In the genomic region with DNA sequence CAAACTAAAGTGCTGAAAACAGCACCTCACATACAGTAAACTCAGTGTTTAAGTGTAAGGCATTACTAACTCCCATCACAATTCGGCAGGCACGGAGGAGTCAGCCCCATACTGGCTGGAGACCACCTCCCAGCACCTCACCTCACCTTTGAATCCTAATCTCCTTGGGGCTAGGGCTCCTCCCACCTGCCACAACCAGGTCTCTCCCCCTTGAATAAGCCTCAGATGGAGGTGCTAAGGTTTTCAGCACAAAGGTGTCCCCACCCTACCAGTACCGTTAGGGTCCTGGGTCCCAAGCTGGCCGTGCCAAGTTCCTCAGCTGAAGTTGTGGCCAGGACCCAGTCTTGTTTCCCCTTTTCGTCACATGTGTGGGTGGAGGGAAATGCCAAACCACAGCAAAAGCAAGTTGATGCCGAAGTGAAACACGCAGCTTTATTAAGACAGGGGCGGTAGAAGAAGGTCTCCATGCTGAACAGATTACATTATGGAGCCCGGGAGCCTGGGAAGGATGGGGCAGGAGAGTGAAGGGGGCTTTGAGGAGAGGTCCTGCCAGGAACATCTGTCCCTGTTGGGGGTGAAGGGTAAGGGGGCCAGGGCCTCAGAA, we compare ENCODE assay signal across 1 cellular context.
TF ChIP-seq lines count a peak whose summit lies in the region.

A gene with protein sequence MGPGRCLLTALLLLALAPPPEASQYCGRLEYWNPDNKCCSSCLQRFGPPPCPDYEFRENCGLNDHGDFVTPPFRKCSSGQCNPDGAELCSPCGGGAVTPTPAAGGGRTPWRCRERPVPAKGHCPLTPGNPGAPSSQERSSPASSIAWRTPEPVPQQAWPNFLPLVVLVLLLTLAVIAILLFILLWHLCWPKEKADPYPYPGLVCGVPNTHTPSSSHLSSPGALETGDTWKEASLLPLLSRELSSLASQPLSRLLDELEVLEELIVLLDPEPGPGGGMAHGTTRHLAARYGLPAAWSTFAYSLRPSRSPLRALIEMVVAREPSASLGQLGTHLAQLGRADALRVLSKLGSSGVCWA (minus strand): TSS at position 332 of the 604 bp plus-strand sequence. CDS start 1,272 bp downstream, outside the sequence.

TF ChIP-seq in GM12878, 131 proteins besides CTCF, POLR2A, EP300 and RAD21 (continued from another document and continues in another):
- TF ChIP-seq, protein P1, sequence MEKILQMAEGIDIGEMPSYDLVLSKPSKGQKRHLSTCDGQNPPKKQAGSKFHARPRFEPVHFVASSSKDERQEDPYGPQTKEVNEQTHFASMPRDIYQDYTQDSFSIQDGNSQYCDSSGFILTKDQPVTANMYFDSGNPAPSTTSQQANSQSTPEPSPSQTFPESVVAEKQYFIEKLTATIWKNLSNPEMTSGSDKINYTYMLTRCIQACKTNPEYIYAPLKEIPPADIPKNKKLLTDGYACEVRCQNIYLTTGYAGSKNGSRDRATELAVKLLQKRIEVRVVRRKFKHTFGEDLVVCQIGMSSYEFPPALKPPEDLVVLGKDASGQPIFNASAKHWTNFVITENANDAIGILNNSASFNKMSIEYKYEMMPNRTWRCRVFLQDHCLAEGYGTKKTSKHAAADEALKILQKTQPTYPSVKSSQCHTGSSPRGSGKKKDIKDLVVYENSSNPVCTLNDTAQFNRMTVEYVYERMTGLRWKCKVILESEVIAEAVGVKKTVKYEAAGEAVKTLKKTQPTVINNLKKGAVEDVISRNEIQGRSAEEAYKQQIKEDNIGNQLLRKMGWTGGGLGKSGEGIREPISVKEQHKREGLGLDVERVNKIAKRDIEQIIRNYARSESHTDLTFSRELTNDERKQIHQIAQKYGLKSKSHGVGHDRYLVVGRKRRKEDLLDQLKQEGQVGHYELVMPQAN (conservative IDR thresholded peaks at IDR 0.05): no peak
- TF ChIP-seq BRCA1 (IDR thresholded peaks at IDR 0.05; ENCODE audit: low read depth, low read length): no peak
- TF ChIP-seq, protein P2, sequence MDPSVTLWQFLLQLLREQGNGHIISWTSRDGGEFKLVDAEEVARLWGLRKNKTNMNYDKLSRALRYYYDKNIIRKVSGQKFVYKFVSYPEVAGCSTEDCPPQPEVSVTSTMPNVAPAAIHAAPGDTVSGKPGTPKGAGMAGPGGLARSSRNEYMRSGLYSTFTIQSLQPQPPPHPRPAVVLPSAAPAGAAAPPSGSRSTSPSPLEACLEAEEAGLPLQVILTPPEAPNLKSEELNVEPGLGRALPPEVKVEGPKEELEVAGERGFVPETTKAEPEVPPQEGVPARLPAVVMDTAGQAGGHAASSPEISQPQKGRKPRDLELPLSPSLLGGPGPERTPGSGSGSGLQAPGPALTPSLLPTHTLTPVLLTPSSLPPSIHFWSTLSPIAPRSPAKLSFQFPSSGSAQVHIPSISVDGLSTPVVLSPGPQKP (IDR thresholded peaks at IDR 0.05; ENCODE audit: low read depth, low read length): no peak
- TF ChIP-seq RUNX3 (IDR thresholded peaks at IDR 0.05; ENCODE audit: low read length): peak; percentile 99
- no peak for TF ChIP-seq ZZZ3 (IDR thresholded peaks at IDR 0.05; ENCODE audit: control insufficient read depth, insufficient read length, low read depth)
- peak; percentile 84 for TF ChIP-seq SP1 (IDR thresholded peaks at IDR 0.05; ENCODE audit: low read depth, low read length)
- no peak for TF ChIP-seq STAT1 (conservative IDR thresholded peaks at IDR 0.05)
- TF ChIP-seq SMAD5 (IDR thresholded peaks at IDR 0.05; ENCODE audit: low read depth): peak; percentile 66; the same call in 1 of the 2 replicates
- peak; percentile 94 for TF ChIP-seq DPF2 (IDR thresholded peaks at IDR 0.05)
- TF ChIP-seq SMAD1 (IDR thresholded peaks at IDR 0.05; ENCODE audit: low read depth, partially characterized antibody): peak; percentile 89
- peak; percentile 79 for TF ChIP-seq IKZF1 (conservative IDR thresholded peaks at IDR 0.05)
- no peak for TF ChIP-seq TARDBP (IDR thresholded peaks at IDR 0.05; ENCODE audit: borderline replicate concordance)
- TF ChIP-seq TCF3 (IDR thresholded peaks at IDR 0.05; ENCODE audit: borderline replicate concordance, insufficient read depth, low read depth, low read length): peak; percentile 62; the same call in 1 of the 2 replicates
- no peak for TF ChIP-seq CBX3 (IDR thresholded peaks at IDR 0.05; ENCODE audit: borderline replicate concordance, low read depth)
- peak; percentile 58 for TF ChIP-seq RAD51 (IDR thresholded peaks at IDR 0.05)
- peak; percentile 97; the same call in 1 of the 2 replicates for TF ChIP-seq ASH2L (IDR thresholded peaks at IDR 0.05; ENCODE audit: borderline replicate concordance, low read depth)
- TF ChIP-seq, protein P3, sequence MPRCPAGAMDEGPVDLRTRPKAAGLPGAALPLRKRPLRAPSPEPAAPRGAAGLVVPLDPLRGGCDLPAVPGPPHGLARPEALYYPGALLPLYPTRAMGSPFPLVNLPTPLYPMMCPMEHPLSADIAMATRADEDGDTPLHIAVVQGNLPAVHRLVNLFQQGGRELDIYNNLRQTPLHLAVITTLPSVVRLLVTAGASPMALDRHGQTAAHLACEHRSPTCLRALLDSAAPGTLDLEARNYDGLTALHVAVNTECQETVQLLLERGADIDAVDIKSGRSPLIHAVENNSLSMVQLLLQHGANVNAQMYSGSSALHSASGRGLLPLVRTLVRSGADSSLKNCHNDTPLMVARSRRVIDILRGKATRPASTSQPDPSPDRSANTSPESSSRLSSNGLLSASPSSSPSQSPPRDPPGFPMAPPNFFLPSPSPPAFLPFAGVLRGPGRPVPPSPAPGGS (IDR thresholded peaks at IDR 0.05; ENCODE audit: borderline replicate concordance, insufficient read depth, low read depth, low read length, poor library complexity, severe bottlenecking): peak; percentile 40
- TF ChIP-seq, protein P4, sequence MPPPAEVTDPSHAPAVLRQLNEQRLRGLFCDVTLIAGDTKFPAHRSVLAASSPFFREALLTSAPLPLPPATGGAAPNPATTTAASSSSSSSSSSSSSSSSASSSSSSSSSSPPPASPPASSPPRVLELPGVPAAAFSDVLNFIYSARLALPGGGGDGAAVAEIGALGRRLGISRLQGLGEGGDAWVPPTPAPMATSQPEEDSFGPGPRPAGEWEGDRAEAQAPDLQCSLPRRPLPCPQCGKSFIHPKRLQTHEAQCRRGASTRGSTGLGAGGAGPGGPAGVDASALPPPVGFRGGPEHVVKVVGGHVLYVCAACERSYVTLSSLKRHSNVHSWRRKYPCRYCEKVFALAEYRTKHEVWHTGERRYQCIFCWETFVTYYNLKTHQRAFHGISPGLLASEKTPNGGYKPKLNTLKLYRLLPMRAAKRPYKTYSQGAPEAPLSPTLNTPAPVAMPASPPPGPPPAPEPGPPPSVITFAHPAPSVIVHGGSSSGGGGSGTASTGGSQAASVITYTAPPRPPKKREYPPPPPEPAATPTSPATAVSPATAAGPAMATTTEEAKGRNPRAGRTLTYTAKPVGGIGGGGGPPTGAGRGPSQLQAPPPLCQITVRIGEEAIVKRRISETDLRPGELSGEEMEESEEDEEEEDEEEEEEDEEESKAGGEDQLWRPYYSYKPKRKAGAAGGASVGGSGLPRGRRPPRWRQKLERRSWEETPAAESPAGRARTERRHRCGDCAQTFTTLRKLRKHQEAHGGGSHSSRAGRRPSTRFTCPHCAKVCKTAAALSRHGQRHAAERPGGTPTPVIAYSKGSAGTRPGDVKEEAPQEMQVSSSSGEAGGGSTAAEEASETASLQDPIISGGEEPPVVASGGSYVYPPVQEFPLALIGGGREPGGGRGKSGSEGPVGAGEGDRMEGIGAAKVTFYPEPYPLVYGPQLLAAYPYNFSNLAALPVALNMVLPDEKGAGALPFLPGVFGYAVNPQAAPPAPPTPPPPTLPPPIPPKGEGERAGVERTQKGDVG (CRISPR knock-in tag; IDR thresholded peaks at IDR 0.05): no peak
- no peak for TF ChIP-seq SREBF2 (IDR thresholded peaks at IDR 0.05; ENCODE audit: low read length)
- no peak for TF ChIP-seq HDAC2 (IDR thresholded peaks at IDR 0.05)
- TF ChIP-seq SUPT20H (IDR thresholded peaks at IDR 0.05; ENCODE audit: borderline replicate concordance, control insufficient read depth, low read depth, low read length): no peak
- TF ChIP-seq IRF4 (IDR thresholded peaks at IDR 0.05; ENCODE audit: low read depth, low read length): peak; percentile 93
- 0 out of 2 replicates have a peak, but pooled peaks have one; percentile 21 for TF ChIP-seq EZH2 (IDR thresholded peaks at IDR 0.05; ENCODE audit: borderline replicate concordance, control insufficient read depth, low read depth, low read length)
- peak; percentile 78; the same call in 1 of the 2 replicates for TF ChIP-seq SIN3A (IDR thresholded peaks at IDR 0.05; ENCODE audit: low read depth, low read length)
- TF ChIP-seq ZNF207 (IDR thresholded peaks at IDR 0.05; ENCODE audit: borderline replicate concordance): 0 out of 2 replicates have a peak, but pooled peaks have one; percentile 18
- peak; percentile 87; the same call in 1 of the 2 replicates for TF ChIP-seq EED (IDR thresholded peaks at IDR 0.05; ENCODE audit: low read depth)
- no peak for TF ChIP-seq TCF7 (IDR thresholded peaks at IDR 0.05; ENCODE audit: borderline replicate concordance)
- peak; percentile 80 to 82 for TF ChIP-seq BHLHE40 (IDR thresholded peaks at IDR 0.05; ENCODE audit: borderline replicate concordance in 1 of 2, low read depth in 2 of 2, low read length in 1 of 2)
- peak; percentile 80 for TF ChIP-seq YY1 (IDR thresholded peaks at IDR 0.05; ENCODE audit: low read depth, low read length)
- TF ChIP-seq, protein P5, sequence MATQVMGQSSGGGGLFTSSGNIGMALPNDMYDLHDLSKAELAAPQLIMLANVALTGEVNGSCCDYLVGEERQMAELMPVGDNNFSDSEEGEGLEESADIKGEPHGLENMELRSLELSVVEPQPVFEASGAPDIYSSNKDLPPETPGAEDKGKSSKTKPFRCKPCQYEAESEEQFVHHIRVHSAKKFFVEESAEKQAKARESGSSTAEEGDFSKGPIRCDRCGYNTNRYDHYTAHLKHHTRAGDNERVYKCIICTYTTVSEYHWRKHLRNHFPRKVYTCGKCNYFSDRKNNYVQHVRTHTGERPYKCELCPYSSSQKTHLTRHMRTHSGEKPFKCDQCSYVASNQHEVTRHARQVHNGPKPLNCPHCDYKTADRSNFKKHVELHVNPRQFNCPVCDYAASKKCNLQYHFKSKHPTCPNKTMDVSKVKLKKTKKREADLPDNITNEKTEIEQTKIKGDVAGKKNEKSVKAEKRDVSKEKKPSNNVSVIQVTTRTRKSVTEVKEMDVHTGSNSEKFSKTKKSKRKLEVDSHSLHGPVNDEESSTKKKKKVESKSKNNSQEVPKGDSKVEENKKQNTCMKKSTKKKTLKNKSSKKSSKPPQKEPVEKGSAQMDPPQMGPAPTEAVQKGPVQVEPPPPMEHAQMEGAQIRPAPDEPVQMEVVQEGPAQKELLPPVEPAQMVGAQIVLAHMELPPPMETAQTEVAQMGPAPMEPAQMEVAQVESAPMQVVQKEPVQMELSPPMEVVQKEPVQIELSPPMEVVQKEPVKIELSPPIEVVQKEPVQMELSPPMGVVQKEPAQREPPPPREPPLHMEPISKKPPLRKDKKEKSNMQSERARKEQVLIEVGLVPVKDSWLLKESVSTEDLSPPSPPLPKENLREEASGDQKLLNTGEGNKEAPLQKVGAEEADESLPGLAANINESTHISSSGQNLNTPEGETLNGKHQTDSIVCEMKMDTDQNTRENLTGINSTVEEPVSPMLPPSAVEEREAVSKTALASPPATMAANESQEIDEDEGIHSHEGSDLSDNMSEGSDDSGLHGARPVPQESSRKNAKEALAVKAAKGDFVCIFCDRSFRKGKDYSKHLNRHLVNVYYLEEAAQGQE (IDR thresholded peaks at IDR 0.05; ENCODE audit: low read depth, low read length): no peak
- peak; percentile 91 for TF ChIP-seq BCL11A (IDR thresholded peaks at IDR 0.05; ENCODE audit: low read depth, low read length)
- no peak for TF ChIP-seq NFXL1 (IDR thresholded peaks at IDR 0.05; ENCODE audit: borderline replicate concordance)
- TF ChIP-seq NR2F1 (conservative IDR thresholded peaks at IDR 0.05): no peak; the same call in 1 of the 2 replicates
- 0 out of 2 replicates have a peak, but pooled peaks have one; percentile 13 for TF ChIP-seq BMI1 (IDR thresholded peaks at IDR 0.05; ENCODE audit: borderline replicate concordance)
- TF ChIP-seq, protein P6, sequence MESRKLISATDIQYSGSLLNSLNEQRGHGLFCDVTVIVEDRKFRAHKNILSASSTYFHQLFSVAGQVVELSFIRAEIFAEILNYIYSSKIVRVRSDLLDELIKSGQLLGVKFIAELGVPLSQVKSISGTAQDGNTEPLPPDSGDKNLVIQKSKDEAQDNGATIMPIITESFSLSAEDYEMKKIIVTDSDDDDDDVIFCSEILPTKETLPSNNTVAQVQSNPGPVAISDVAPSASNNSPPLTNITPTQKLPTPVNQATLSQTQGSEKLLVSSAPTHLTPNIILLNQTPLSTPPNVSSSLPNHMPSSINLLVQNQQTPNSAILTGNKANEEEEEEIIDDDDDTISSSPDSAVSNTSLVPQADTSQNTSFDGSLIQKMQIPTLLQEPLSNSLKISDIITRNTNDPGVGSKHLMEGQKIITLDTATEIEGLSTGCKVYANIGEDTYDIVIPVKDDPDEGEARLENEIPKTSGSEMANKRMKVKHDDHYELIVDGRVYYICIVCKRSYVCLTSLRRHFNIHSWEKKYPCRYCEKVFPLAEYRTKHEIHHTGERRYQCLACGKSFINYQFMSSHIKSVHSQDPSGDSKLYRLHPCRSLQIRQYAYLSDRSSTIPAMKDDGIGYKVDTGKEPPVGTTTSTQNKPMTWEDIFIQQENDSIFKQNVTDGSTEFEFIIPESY (IDR thresholded peaks at IDR 0.05): no peak
- TF ChIP-seq FOXK2 (IDR thresholded peaks at IDR 0.05): peak; percentile 78
- TF ChIP-seq MEF2A (IDR thresholded peaks at IDR 0.05; ENCODE audit: insufficient read depth, low read depth, low read length): 0 out of 2 replicates have a peak, but pooled peaks have one; percentile 51
- peak; percentile 77; the same call in 1 of the 2 replicates for TF ChIP-seq TAF1 (IDR thresholded peaks at IDR 0.05; ENCODE audit: borderline replicate concordance, low read depth, low read length)
- TF ChIP-seq KLF5 (IDR thresholded peaks at IDR 0.05; ENCODE audit: partially characterized antibody): peak; percentile 76
- no peak for TF ChIP-seq ZNF274 (IDR thresholded peaks at IDR 0.05; ENCODE audit: insufficient read depth, insufficient read length)
- peak; percentile 86; the same call in 1 of the 2 replicates for TF ChIP-seq NBN (IDR thresholded peaks at IDR 0.05)
- TF ChIP-seq, protein P7, sequence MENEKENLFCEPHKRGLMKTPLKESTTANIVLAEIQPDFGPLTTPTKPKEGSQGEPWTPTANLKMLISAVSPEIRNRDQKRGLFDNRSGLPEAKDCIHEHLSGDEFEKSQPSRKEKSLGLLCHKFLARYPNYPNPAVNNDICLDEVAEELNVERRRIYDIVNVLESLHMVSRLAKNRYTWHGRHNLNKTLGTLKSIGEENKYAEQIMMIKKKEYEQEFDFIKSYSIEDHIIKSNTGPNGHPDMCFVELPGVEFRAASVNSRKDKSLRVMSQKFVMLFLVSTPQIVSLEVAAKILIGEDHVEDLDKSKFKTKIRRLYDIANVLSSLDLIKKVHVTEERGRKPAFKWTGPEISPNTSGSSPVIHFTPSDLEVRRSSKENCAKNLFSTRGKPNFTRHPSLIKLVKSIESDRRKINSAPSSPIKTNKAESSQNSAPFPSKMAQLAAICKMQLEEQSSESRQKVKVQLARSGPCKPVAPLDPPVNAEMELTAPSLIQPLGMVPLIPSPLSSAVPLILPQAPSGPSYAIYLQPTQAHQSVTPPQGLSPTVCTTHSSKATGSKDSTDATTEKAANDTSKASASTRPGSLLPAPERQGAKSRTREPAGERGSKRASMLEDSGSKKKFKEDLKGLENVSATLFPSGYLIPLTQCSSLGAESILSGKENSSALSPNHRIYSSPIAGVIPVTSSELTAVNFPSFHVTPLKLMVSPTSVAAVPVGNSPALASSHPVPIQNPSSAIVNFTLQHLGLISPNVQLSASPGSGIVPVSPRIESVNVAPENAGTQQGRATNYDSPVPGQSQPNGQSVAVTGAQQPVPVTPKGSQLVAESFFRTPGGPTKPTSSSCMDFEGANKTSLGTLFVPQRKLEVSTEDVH (IDR thresholded peaks at IDR 0.05; ENCODE audit: low read depth, partially characterized antibody): no peak
- no peak for TF ChIP-seq SMARCA5 (IDR thresholded peaks at IDR 0.05)
- no peak for TF ChIP-seq ZSCAN29 (IDR thresholded peaks at IDR 0.05)
- TF ChIP-seq ZBED1 (IDR thresholded peaks at IDR 0.05; ENCODE audit: borderline replicate concordance): peak; percentile 64; the same call in 1 of the 2 replicates
